21 cellular contexts compared by ENCODE assay signal in genomic region chr9:13690595-13690994, GRCh38.
A peak's percentile ranks its signal among the peaks of the same experiment; 100 is the strongest.
DNase-seq lines count a peak whose midpoint lies in the region; ATAC-seq, FAIRE-seq and TF ChIP-seq lines count a peak whose summit lies in the region.
"Had no signal": no experiment of that assay in that cellular context is flagged by ENCODE, and none has a peak within 500 bp of the region (broad histone marks: within the 10 kb centered on the region; RNA-seq: fewer than 3 reads in every experiment).

No MANE protein-coding gene starts in this region.

- FAIRE-seq in H54 (lab: Jason Lieb, UNC) (no peak), GM19239 (lab: Jason Lieb, UNC) (no peak)
- FAIRE-seq: GM12891, GM18507, H1 had no signal

- dilution Hi-C loops in IMR-90 (cut with HindIII; ENCODE audit: low sequenced_read_pairs, unreplicated experiment) = no loop called here

- BruUV-seq in IMR-90 (replicated peaks; lab: Mats Ljungman, UMichigan) = no TSS peak
- BruUV-seq in PC-3 (replicated peaks; lab: Mats Ljungman, UMichigan) = no TSS peak

- no peak overlapping the region for H3K18ac ChIP-seq in IMR-90 (ENCODE audit: low read depth, low read length)

- POLR2A ChIA-PET in IMR-90 (lab: Charles Lee; ENCODE audit: unreplicated experiment) = no interaction called here
- POLR2A ChIA-PET in PC-3 (lab: Charles Lee; ENCODE audit: unreplicated experiment) = no interaction called here

- no peaks in the 10 kb centered on the region for H3K27me3 ChIP-seq in IMR-90 (ENCODE audit: control insufficient read depth, insufficient read depth, low read length)
- H3K27me3 ChIP-seq in PC-3 (ENCODE audit: low read length) = no peaks in the 10 kb centered on the region
- H3K27me3 ChIP-seq: BLaER1 treated with 17β-estradiol and CSF1 and Interleukin-3, amounts not matched to agents 10 nM and 100 nM; SJCRH30 had no signal

- H3K27ac ChIP-seq in IMR-90 (ENCODE audit: insufficient read depth, low read length) (no peak overlapping the region), PC-3 (ENCODE audit: low read length) (peak overlapping the region; percentile 68)
- H3K27ac ChIP-seq: BLaER1 treated with 17β-estradiol and CSF1 and Interleukin-3, amounts not matched to agents 10 nM and 100 nM; PC-9; SJCRH30 had no signal

- no peaks in the 10 kb centered on the region for H3K9me2 ChIP-seq in PC-3 (replicated peaks; ENCODE audit: low read length)

- H3K4me1 ChIP-seq in IMR-90 (ENCODE audit: control insufficient read depth, insufficient read depth, low read length) = no peaks in the 10 kb centered on the region
- peaks cover 32% of the 10 kb centered on the region for H3K4me1 ChIP-seq in PC-3 (ENCODE audit: insufficient read depth, low read length)
- H3K4me1 ChIP-seq: SJCRH30 had no signal

- no CpG with 5 or more reads among the region's 1 CpG for WGBS in IMR-90 (ENCODE audit: extremely low coverage in 2 of 2, insufficient read length in 1 of 2), 2 experiments

- no peaks in the 10 kb centered on the region for H4K20me1 ChIP-seq in IMR-90 (ENCODE audit: insufficient read depth, low read length)
- no peaks in the 10 kb centered on the region for H4K20me1 ChIP-seq in PC-3 (ENCODE audit: low read length)
- H4K20me1 ChIP-seq: BLaER1 treated with 17β-estradiol and CSF1 and Interleukin-3, amounts not matched to agents 10 nM and 100 nM had no signal

- no peak overlapping the region for H4K5ac ChIP-seq in IMR-90 (ENCODE audit: low read depth, low read length)

- H3K9me3 ChIP-seq in IMR-90 (ENCODE audit: control insufficient read depth, insufficient read depth, low read length) (no peaks in the 10 kb centered on the region), PC-3 (ENCODE audit: low read length) (no peaks in the 10 kb centered on the region)

- H2AK9ac ChIP-seq in IMR-90 (replicated peaks; ENCODE audit: low read depth, low read length, poor library complexity) = no peak overlapping the region

- TF ChIP-seq POLR2A in IMR-90 (IDR thresholded peaks at IDR 0.05; ENCODE audit: low read depth, low read length) = no peak
- TF ChIP-seq POLR2A in H54 (IDR thresholded peaks at IDR 0.05; ENCODE audit: low read depth, low read length) = no peak

- H2BK20ac ChIP-seq in IMR-90 (ENCODE audit: low read depth, low read length) = no peak overlapping the region

- CTCF ChIA-PET in IMR-90 (lab: Yijun Ruan, JAX) = no interaction called here
- CTCF ChIA-PET in PC-3 (lab: Charles Lee) = interaction anchor here (0.8 kb wide), 1 partner anchor 245 kb away, joined by 3 read pairs; no protein-coding TSS in a partner anchor

- no peak overlapping the region for H2AFZ ChIP-seq in IMR-90 (replicated peaks; ENCODE audit: low read length, poor library complexity)
- no peak overlapping the region for H2AFZ ChIP-seq in PC-3 (ENCODE audit: low read length)
- H2AFZ ChIP-seq: PC-9 had no signal

- TF ChIP-seq CTCF in IMR-90 (conservative IDR thresholded peaks at IDR 0.05; ENCODE audit: low read depth, low read length) = no peak
- no peak for TF ChIP-seq CTCF in PC-3 (conservative IDR thresholded peaks at IDR 0.05; ENCODE audit: low read depth, low read length)
- TF ChIP-seq CTCF in epithelial cell of esophagus (IDR thresholded peaks at IDR 0.05; ENCODE audit: insufficient read depth, low read depth, low read length, missing control alignments) = no peak

- no peak overlapping the region for H3K56ac ChIP-seq in IMR-90 (ENCODE audit: extremely low read depth, insufficient read depth, low read length)

- no peak overlapping the region for H2BK15ac ChIP-seq in IMR-90 (ENCODE audit: low read depth, low read length)

- no peaks in the 10 kb centered on the region for H3F3A ChIP-seq in PC-3 (ENCODE audit: low read length, unreplicated experiment)

- H3K9me1 ChIP-seq in IMR-90 (ENCODE audit: insufficient read depth, low read length) = no peaks in the 10 kb centered on the region

- H2BK5ac ChIP-seq in IMR-90 (ENCODE audit: low read depth, low read length, poor library complexity, severe bottlenecking) = no peak overlapping the region

- no peaks in the 10 kb centered on the region for H3K79me1 ChIP-seq in IMR-90 (ENCODE audit: low read depth in 1 of 2, low read length in 2 of 2)

- no peak overlapping the region for H3K9ac ChIP-seq in IMR-90 (ENCODE audit: low read depth, low read length)
- H3K9ac ChIP-seq in PC-3 (ENCODE audit: low read length) = no peak overlapping the region
- H3K9ac ChIP-seq: BLaER1 treated with 17β-estradiol and CSF1 and Interleukin-3, amounts not matched to agents 10 nM and 100 nM had no signal

- H3K14ac ChIP-seq in IMR-90 (replicated peaks; ENCODE audit: low read depth, low read length) = no peak overlapping the region

- no peaks in the 10 kb centered on the region for H3K79me2 ChIP-seq in PC-3 (ENCODE audit: low read length)

- no peak overlapping the region for H2BK120ac ChIP-seq in IMR-90 (ENCODE audit: low read depth, low read length)

- in situ Hi-C loops in IMR-90 (cut with MboI; ENCODE audit: low sequenced_read_pairs) = no loop called here

- H3K4me3 ChIP-seq in IMR-90 (ENCODE audit: insufficient read depth, low read depth, low read length) (no peak overlapping the region), PC-3 (ENCODE audit: low read length) (no peak overlapping the region), epithelial cell of esophagus (ENCODE audit: low read length) (no peak overlapping the region)
- H3K4me3 ChIP-seq: BLaER1 treated with 17β-estradiol and CSF1 and Interleukin-3, amounts not matched to agents 10 nM and 100 nM; PC-9; SJCRH30 had no signal

- ATAC-seq in IMR-90 (ENCODE audit: low read depth) (no peak; the same call in 1 of the 2 replicates), PC-3 (peak; percentile 73), HG02884 (IDR thresholded peaks at IDR 0.05; ENCODE audit: unreplicated experiment) (no peak), HG02763 (IDR thresholded peaks at IDR 0.05; ENCODE audit: unreplicated experiment) (no peak)
- ATAC-seq: CD8-positive, alpha-beta T cell had no signal

- no peak overlapping the region for H3K4ac ChIP-seq in IMR-90 (ENCODE audit: low read depth, low read length)

- H4K8ac ChIP-seq in IMR-90 (ENCODE audit: low read depth in 2 of 2, low read length in 2 of 2) = no peak overlapping the region

- no peak overlapping the region for H4K91ac ChIP-seq in IMR-90 (ENCODE audit: insufficient read depth, low read depth, low read length)

- H3K23ac ChIP-seq in IMR-90 (ENCODE audit: low read depth, low read length) = no peak overlapping the region

- H3K4me2 ChIP-seq in IMR-90 (ENCODE audit: low read depth, low read length) (no peak overlapping the region), PC-3 (ENCODE audit: low read length) (0 out of 2 replicates have a peak overlapping the region, but pooled peaks have one; percentile 21)
- H3K4me2 ChIP-seq: BLaER1 treated with 17β-estradiol and CSF1 and Interleukin-3, amounts not matched to agents 10 nM and 100 nM; PC-9 had no signal

- H3K36me3 ChIP-seq in IMR-90 (ENCODE audit: control insufficient read depth, insufficient read depth, low read length) = no peaks in the 10 kb centered on the region
- no peaks in the 10 kb centered on the region for H3K36me3 ChIP-seq in PC-3 (ENCODE audit: low read depth, low read length)
- H3K36me3 ChIP-seq: SJCRH30 had no signal

- peak; percentile 29 for DNase-seq in IMR-90
- peak; percentile 80 for DNase-seq in PC-3
- DNase-seq in epithelial cell of esophagus (ENCODE audit: low read depth) = peak; percentile 56
- DNase-seq in kidney tubule cell (ENCODE audit: low spot score) = peak; percentile 2
- DNase-seq in H54 (ENCODE audit: insufficient read length, low spot score) = no peak
- DNase-seq in GM19239 (ENCODE audit: insufficient read length, low spot score) = no peak
- DNase-seq: Calu3; CD8-positive, alpha-beta T cell; Karpas-422; NCI-H1694 treated with DMSO at 0.1 percent for 48 hours; NCI-H2227 treated with DMSO at 0.1 percent for 48 hours; NCI-H524; NCI-H82; PC-9; SJCRH30 had no signal

- intact Hi-C loops in IMR-90 (cut with micrococcal nuclease) (no loop called here), PC-3 (cut with micrococcal nuclease) (loop anchor here (5.0 kb wide), 1 partner anchor 243 kb away; no protein-coding TSS in a partner anchor)

- H2AK5ac ChIP-seq in IMR-90 (ENCODE audit: low read depth, low read length) = no peak overlapping the region

- no peak for TF ChIP-seq RAD21 in IMR-90 (IDR thresholded peaks at IDR 0.05; ENCODE audit: low read length)

TF ChIP-seq in IMR-90, 13 proteins besides CTCF, POLR2A, EP300 and RAD21:
- TF ChIP-seq MAFK (IDR thresholded peaks at IDR 0.05; ENCODE audit: low read depth, low read length) (no peak), CHD1 (IDR thresholded peaks at IDR 0.05; ENCODE audit: low read depth, low read length) (no peak), NFE2L2 (IDR thresholded peaks at IDR 0.05; ENCODE audit: low read depth, low read length) (no peak), MXI1 (IDR thresholded peaks at IDR 0.05; ENCODE audit: borderline replicate concordance, low read depth, low read length) (no peak), USF2 (IDR thresholded peaks at IDR 0.05; ENCODE audit: low read depth, low read length) (no peak)

Comparison
In these comparisons a context has a peak if more than half of its experiments do, and no peak if none do; other contexts are left out.
1. DNase-seq: peak in IMR-90 (single experiment), PC-3 (single experiment), epithelial cell of esophagus (single experiment) and kidney tubule cell (single experiment); none in H54 (single experiment) and GM19239 (single experiment).